1 cellular context compared by ENCODE assay signal in the genomic region with DNA sequence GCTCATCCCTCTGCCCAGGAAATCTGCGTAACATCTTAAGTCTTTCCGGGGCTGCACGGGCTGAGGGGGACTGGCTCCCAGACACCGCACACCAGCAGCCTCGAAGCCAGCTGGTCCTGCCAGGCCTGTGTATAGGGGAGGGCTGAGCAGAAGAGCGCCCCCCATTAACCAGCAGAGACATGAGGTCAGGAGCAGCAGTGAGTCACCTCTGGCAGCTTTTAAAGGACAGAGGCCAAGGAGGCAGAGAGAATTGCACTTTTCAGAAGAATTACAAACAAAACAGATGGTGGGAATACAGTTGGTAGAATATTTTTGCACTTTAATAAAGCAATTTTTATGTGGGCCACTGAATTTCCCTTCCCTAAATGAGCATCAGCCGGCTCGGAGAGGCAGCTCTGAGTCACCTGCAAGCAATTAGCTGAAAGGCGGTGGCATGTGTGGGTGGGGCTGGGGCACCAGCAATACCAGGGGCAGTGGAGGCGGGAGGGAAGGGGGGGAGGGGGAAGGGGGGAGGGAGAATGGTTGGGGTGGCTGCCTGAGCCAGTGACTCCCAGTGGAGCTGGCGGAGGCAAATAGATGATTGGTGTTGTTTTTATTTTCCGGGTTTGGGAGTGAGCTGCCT.
TF ChIP-seq lines count a peak whose summit lies in the region.

No MANE protein-coding gene starts in this region.

TF ChIP-seq in SK-N-SH, 30 proteins besides CTCF, POLR2A, EP300 and RAD21 (continued from another document):
- TF ChIP-seq RXRA (IDR thresholded peaks at IDR 0.05; ENCODE audit: borderline replicate concordance, low read depth) (peak; percentile 61), NRF1 (IDR thresholded peaks at IDR 0.05; ENCODE audit: low read depth, low read length) (no peak), ELF1 (IDR thresholded peaks at IDR 0.05) (no peak), MAX (IDR thresholded peaks at IDR 0.05; ENCODE audit: low read depth) (no peak), SIN3A (IDR thresholded peaks at IDR 0.05; ENCODE audit: borderline replicate concordance, low read depth, low read length) (no peak), JUND (IDR thresholded peaks at IDR 0.05) (peak; percentile 62), FOXM1 (IDR thresholded peaks at IDR 0.05; ENCODE audit: low read depth) (no peak), FOXJ3 (CRISPR knock-in tag; IDR thresholded peaks at IDR 0.05) (no peak), SMC3 (IDR thresholded peaks at IDR 0.05; ENCODE audit: low read depth, low read length) (no peak), MEF2A (IDR thresholded peaks at IDR 0.05; ENCODE audit: borderline replicate concordance, low read depth) (no peak), TAF1 (IDR thresholded peaks at IDR 0.05; ENCODE audit: borderline replicate concordance, low read depth, low read length) (no peak), NFIC (IDR thresholded peaks at IDR 0.05; ENCODE audit: borderline replicate concordance) (peak; percentile 41; the same call in 1 of the 2 replicates), POLR2AphosphoS5 (IDR thresholded peaks at IDR 0.05; ENCODE audit: low read depth, low read length) (no peak), FOSL2 (IDR thresholded peaks at IDR 0.05; ENCODE audit: borderline replicate concordance, low read depth) (peak; percentile 69), MXI1 (IDR thresholded peaks at IDR 0.05; ENCODE audit: low read depth, low read length) (no peak), GATA2 (CRISPR knock-in tag; IDR thresholded peaks at IDR 0.05) (no peak), IRF3 (IDR thresholded peaks at IDR 0.05; ENCODE audit: low read depth, low read length) (no peak)
- TF ChIP-seq, protein P1, sequence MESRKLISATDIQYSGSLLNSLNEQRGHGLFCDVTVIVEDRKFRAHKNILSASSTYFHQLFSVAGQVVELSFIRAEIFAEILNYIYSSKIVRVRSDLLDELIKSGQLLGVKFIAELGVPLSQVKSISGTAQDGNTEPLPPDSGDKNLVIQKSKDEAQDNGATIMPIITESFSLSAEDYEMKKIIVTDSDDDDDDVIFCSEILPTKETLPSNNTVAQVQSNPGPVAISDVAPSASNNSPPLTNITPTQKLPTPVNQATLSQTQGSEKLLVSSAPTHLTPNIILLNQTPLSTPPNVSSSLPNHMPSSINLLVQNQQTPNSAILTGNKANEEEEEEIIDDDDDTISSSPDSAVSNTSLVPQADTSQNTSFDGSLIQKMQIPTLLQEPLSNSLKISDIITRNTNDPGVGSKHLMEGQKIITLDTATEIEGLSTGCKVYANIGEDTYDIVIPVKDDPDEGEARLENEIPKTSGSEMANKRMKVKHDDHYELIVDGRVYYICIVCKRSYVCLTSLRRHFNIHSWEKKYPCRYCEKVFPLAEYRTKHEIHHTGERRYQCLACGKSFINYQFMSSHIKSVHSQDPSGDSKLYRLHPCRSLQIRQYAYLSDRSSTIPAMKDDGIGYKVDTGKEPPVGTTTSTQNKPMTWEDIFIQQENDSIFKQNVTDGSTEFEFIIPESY (IDR thresholded peaks at IDR 0.05; ENCODE audit: borderline replicate concordance, low read depth) = no peak
